1 cellular context compared by ENCODE assay signal in the genomic region with DNA sequence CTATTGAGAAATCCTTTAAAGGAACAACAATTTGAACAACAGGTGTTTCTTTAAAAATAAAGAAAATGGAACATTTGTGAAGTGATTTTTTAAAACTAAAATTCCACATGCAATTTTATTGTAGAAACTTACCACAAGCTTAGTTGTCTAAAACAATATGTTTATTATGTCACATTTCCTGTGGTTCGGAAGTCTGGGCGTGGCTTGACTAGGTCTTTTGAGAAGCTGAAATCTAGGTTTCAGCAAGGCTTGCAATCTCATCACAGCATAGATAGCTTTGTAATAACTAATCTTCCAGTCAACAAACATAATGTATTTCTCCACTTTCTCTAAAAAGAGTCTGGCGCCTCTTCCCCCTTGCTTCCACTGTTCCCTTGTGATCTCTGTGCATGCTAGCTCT.
TF ChIP-seq lines count a peak whose summit lies in the region.

No MANE protein-coding gene starts in this region.

TF ChIP-seq in endothelial cell of umbilical vein, 7 proteins besides CTCF, POLR2A, EP300 and RAD21:
- no peak for TF ChIP-seq POLR2AphosphoS5 (IDR thresholded peaks at IDR 0.05; ENCODE audit: insufficient read depth, low read depth, low read length)
- no peak for TF ChIP-seq JUN (IDR thresholded peaks at IDR 0.05; ENCODE audit: borderline replicate concordance, insufficient read depth, insufficient read length, low read depth)
- TF ChIP-seq, protein P1, sequence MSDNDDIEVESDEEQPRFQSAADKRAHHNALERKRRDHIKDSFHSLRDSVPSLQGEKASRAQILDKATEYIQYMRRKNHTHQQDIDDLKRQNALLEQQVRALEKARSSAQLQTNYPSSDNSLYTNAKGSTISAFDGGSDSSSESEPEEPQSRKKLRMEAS (IDR thresholded peaks at IDR 0.05; ENCODE audit: insufficient read depth, insufficient read length): no peak
- no peak for TF ChIP-seq FOS (IDR thresholded peaks at IDR 0.05; ENCODE audit: borderline replicate concordance, insufficient read depth, low read length)
- TF ChIP-seq GATA2 (IDR thresholded peaks at IDR 0.05; ENCODE audit: insufficient read depth, insufficient read length, low read depth, low read length): no peak
- TF ChIP-seq EZH2 (IDR thresholded peaks at IDR 0.05; ENCODE audit: borderline replicate concordance, low read depth, low read length, severe bottlenecking): no peak
- no peak for TF ChIP-seq MYC (IDR thresholded peaks at IDR 0.05; ENCODE audit: low read depth, low read length)
